In the genomic region with DNA sequence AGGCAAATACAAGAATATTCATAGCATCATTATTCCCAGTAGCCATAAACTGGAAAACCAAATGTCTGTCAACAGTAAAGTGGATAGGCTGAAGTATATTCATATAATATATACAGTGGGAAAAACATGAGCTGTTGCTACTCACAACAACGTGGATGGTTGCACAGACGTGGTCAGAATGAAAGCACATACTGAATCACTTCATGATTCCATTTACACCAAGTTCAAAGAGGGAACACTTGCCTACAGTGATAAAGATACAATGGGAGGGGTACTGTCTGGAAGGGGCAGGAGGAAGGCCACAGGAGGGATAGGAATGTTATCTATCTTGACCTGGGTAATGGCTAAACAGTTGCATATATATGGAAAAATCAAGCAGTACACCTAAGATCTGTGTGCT, we compare ENCODE assay signal across 22 cellular contexts. TPM values are rescaled to one million over a fixed set of nuclear protein-coding genes. Genes with fewer than 3 reads are reported as not detected.
DNase-seq lines count a peak whose midpoint lies in the region; ATAC-seq and TF ChIP-seq lines count a peak whose summit lies in the region.
"Had no signal": no experiment of that assay in that cellular context is flagged by ENCODE, and none has a peak within 500 bp of the region (broad histone marks: within the 10 kb centered on the region; RNA-seq: fewer than 3 reads in every experiment).

No MANE protein-coding gene starts in this region.

- peaks cover 9% of the 10 kb centered on the region for H3K27me3 Mint-ChIP-seq in stimulated activated naive CD8-positive, alpha-beta T cell treated with anti-CD3 and anti-CD28 coated beads, Interleukin-15, amount 100 ng/mL, for 72 hours
- H3K27me3 Mint-ChIP-seq: dendritic cell treated with granulocyte-macrophage colony-stimulating factor and Interleukin-4, amounts not matched to agents 40 ng/mL and 50 ng/mL, for 4 days had no signal

- H3K9me3 ChIP-seq in Peyer's patch (no peaks in the 10 kb centered on the region), left ventricle myocardium inferior (replicated peaks) (no peaks in the 10 kb centered on the region)
- H3K9me3 ChIP-seq: psoas muscle, SJSA1 had no signal

- H3K9me3 Mint-ChIP-seq in stimulated activated naive CD8-positive, alpha-beta T cell treated with anti-CD3 and anti-CD28 coated beads, Interleukin-15, amount 100 ng/mL, for 72 hours: peaks cover 0 to 6% of the 10 kb centered on the region in 2 donors
- H3K9me3 Mint-ChIP-seq: activated naive CD8-positive, alpha-beta T cell treated with anti-CD3 and anti-CD28 coated beads, Interleukin-2, amount 10 ng/mL, durations not matched to agents 7 days and 5 days; dendritic cell treated with granulocyte-macrophage colony-stimulating factor and Interleukin-4, amounts not matched to agents 40 ng/mL and 50 ng/mL, for 4 days had no signal

- no peak for TF ChIP-seq CTCF in Peyer's patch (IDR thresholded peaks at IDR 0.05)
- TF ChIP-seq CTCF in left ventricle myocardium inferior (IDR thresholded peaks at IDR 0.05; ENCODE audit: borderline replicate concordance): no peak

- no peak overlapping the region for H3K4me3 Mint-ChIP-seq in stimulated activated naive CD8-positive, alpha-beta T cell treated with anti-CD3 and anti-CD28 coated beads, Interleukin-15, amount 100 ng/mL, for 72 hours
- H3K4me3 Mint-ChIP-seq: activated naive CD8-positive, alpha-beta T cell treated with anti-CD3 and anti-CD28 coated beads, Interleukin-2, amount 10 ng/mL, durations not matched to agents 7 days and 5 days; dendritic cell treated with granulocyte-macrophage colony-stimulating factor and Interleukin-4, amounts not matched to agents 40 ng/mL and 50 ng/mL, for 4 days; mesothelial cell of epicardium; nephron progenitor cell had no signal

- H3K36me3 ChIP-seq in Peyer's patch (no peaks in the 10 kb centered on the region), left ventricle myocardium inferior (no peaks in the 10 kb centered on the region)
- H3K36me3 ChIP-seq: SJSA1 had no signal

- no peak for TF ChIP-seq POLR2A in Peyer's patch (IDR thresholded peaks at IDR 0.05)

- H3K27me3 ChIP-seq in Peyer's patch (no peaks in the 10 kb centered on the region), left ventricle myocardium inferior (ENCODE audit: low read depth) (no peaks in the 10 kb centered on the region)
- H3K27me3 ChIP-seq: SJSA1 had no signal

- H3K4me3 ChIP-seq in Peyer's patch (no peak overlapping the region), left ventricle myocardium inferior (no peak overlapping the region)
- H3K4me3 ChIP-seq: psoas muscle, SJSA1 had no signal

- intact Hi-C loops in left ventricle myocardium inferior (cut with micrococcal nuclease): no loop called here

- no peak for DNase-seq in stimulated activated naive CD8-positive, alpha-beta T cell treated with anti-CD3 and anti-CD28 coated beads, Interleukin-15, amount 100 ng/mL, for 72 hours
- DNase-seq in stimulated activated naive CD8-positive, alpha-beta T cell treated with anti-CD3 and anti-CD28 coated beads, Interleukin-15, Interleukin-2, amounts not matched to agents 100 U/mL and 50 U/mL, for 24 hours: no peak
- DNase-seq in astrocyte of the hippocampus (ENCODE audit: low read depth, low spot score) (peak; percentile 32), Peyer's patch (no peak), HuH-7 (ENCODE audit: low spot score) (no peak), left ventricle myocardium inferior (no peak)
- DNase-seq: activated naive CD8-positive, alpha-beta T cell treated with anti-CD3 and anti-CD28 coated beads, Interleukin-2, amount 10 ng/mL, durations not matched to agents 7 days and 5 days; foreskin melanocyte; GDM1; HCEC 1CT; MV-4-11; NCI-H526; nephron progenitor cell; OCI-M1; psoas muscle; stimulated activated CD8-positive, alpha-beta memory T cell treated with anti-CD3 and anti-CD28 coated beads, Interleukin-4, amount 100 ng/mL, for 48 hours had no signal

- ATAC-seq in stimulated activated naive CD8-positive, alpha-beta T cell treated with anti-CD3 and anti-CD28 coated beads, Interleukin-15, amount 100 ng/mL, for 72 hours: peak; percentile 46
- no peak for ATAC-seq in stimulated activated naive CD8-positive, alpha-beta T cell treated with anti-CD3 and anti-CD28 coated beads, Interleukin-15, Interleukin-2, amounts not matched to agents 100 U/mL and 50 U/mL, for 24 hours
- peak; percentile 66 for ATAC-seq in HG03039 (IDR thresholded peaks at IDR 0.05; ENCODE audit: unreplicated experiment)
- no peak for ATAC-seq in GM21423 (IDR thresholded peaks at IDR 0.05; ENCODE audit: unreplicated experiment)
- ATAC-seq: activated CD4-positive, CD25-positive, alpha-beta regulatory T cell treated with anti-CD3 and anti-CD28 coated beads, Interleukin-2, amount 50 U/mL, for 24 hours; psoas muscle had no signal

- no peaks in the 10 kb centered on the region for H3K4me1 ChIP-seq in Peyer's patch
- H3K4me1 ChIP-seq in left ventricle myocardium inferior: peaks cover 72% of the 10 kb centered on the region

- H3K4me1 Mint-ChIP-seq in stimulated activated naive CD8-positive, alpha-beta T cell treated with anti-CD3 and anti-CD28 coated beads, Interleukin-15, amount 100 ng/mL, for 72 hours: no peaks in the 10 kb centered on the region
- H3K4me1 Mint-ChIP-seq: activated naive CD8-positive, alpha-beta T cell treated with anti-CD3 and anti-CD28 coated beads, Interleukin-2, amount 10 ng/mL, durations not matched to agents 7 days and 5 days had no signal

- H3K27ac ChIP-seq in Peyer's patch (no peak overlapping the region), left ventricle myocardium inferior (replicated peaks) (no peak overlapping the region)
- H3K27ac ChIP-seq: psoas muscle, SJSA1 had no signal

- H3K27ac Mint-ChIP-seq in stimulated activated naive CD8-positive, alpha-beta T cell treated with anti-CD3 and anti-CD28 coated beads, Interleukin-15, amount 100 ng/mL, for 72 hours: no peak overlapping the region
- H3K27ac Mint-ChIP-seq: activated naive CD8-positive, alpha-beta T cell treated with anti-CD3 and anti-CD28 coated beads, Interleukin-2, amount 10 ng/mL, durations not matched to agents 7 days and 5 days; dendritic cell treated with granulocyte-macrophage colony-stimulating factor and Interleukin-4, amounts not matched to agents 40 ng/mL and 50 ng/mL, for 4 days; nephron progenitor cell had no signal

RNA-seq across cellular contexts. Expression of gene APBB2, which starts 25.3 kb away (rescaled TPM):
- 10 to 100 TPM; 47.5 to 99.9 (median 57.5) TPM for total RNA-seq in Peyer's patch
- total RNA-seq in left ventricle myocardium inferior: 23.5 TPM

Comparison
In these comparisons a context has a peak if more than half of its experiments do, and no peak if none do; other contexts are left out.
1. ATAC-seq: peak in stimulated activated naive CD8-positive, alpha-beta T cell treated with anti-CD3 and anti-CD28 coated beads, Interleukin-15, amount 100 ng/mL, for 72 hours (single experiment) and HG03039 (single experiment); none in stimulated activated naive CD8-positive, alpha-beta T cell treated with anti-CD3 and anti-CD28 coated beads, Interleukin-15, Interleukin-2, amounts not matched to agents 100 U/mL and 50 U/mL, for 24 hours (single experiment) and GM21423 (single experiment).